Comparison of ENCODE assay signal across 31 cellular contexts in genomic region chr20:48076247-48076646, GRCh38.
"Had no signal": no experiment of that assay in that cellular context is flagged by ENCODE, and none has a peak within 500 bp of the region (broad histone marks: within the 10 kb centered on the region; RNA-seq: fewer than 3 reads in every experiment).

No MANE protein-coding gene starts in this region.

- H3K4me3 ChIP-seq: adrenal gland, body of pancreas, breast epithelium had no signal

- H3K27me3 ChIP-seq: adrenal gland, body of pancreas, brain microvascular endothelial cell, breast epithelium had no signal

- DNase-seq: activated B cell treated with CpG ODN at 0.5 μM for 24 hours; activated CD4-positive, alpha-beta memory T cell treated with anti-CD3 and anti-CD28 coated beads for 36 hours; activated CD4-positive, alpha-beta T cell treated with anti-CD3 and anti-CD28 coated beads for 4 hours; activated CD4-positive, alpha-beta T cell treated with anti-CD3 and anti-CD28 coated beads, Interleukin-2, amount 10 ng/mL, durations not matched to agents 24 days and 14 days; activated CD4-positive, alpha-beta T cell treated with anti-CD3 and anti-CD28 coated beads, Interleukin-2, amount 50 U/mL, for 1 hour; activated CD4-positive, alpha-beta T cell treated with anti-CD3 and anti-CD28 coated beads, Interleukin-2, amount 50 U/mL, for 4 hours; activated CD4-positive, CD25-positive, alpha-beta regulatory T cell treated with anti-CD3 and anti-CD28 coated beads, Interleukin-2, amount 50 U/mL, for 72 hours; activated CD8-positive, alpha-beta memory T cell treated with anti-CD3 and anti-CD28 coated beads, Interleukin-2, amount 50 U/mL, for 4 hours; activated CD8-positive, alpha-beta T cell treated with anti-CD3 and anti-CD28 coated beads for 36 hours; activated effector memory CD4-positive, alpha-beta T cell treated with anti-CD3 and anti-CD28 coated beads, Interleukin-2, amount 50 U/mL, for 16 hours; activated gamma-delta T cell treated with Interleukin-2 at 50 U/mL for 16 hours; activated naive CD4-positive, alpha-beta T cell; activated naive CD4-positive, alpha-beta T cell treated with anti-CD3 and anti-CD28 coated beads for 36 hours; activated naive CD4-positive, alpha-beta T cell treated with anti-CD3 and anti-CD28 coated beads, Interleukin-2, amount 50 U/mL, for 16 hours; activated naive CD8-positive, alpha-beta T cell treated with anti-CD3 and anti-CD28 coated beads for 36 hours; activated T-cell treated with anti-CD3 and anti-CD28 coated beads for 4 hours; activated T-cell treated with anti-CD3 and anti-CD28 coated beads, Interleukin-2, amount 50 U/mL, for 1 hour; activated T-cell treated with anti-CD3 and anti-CD28 coated beads, Interleukin-2, amount 50 U/mL, for 4 hours; activated T-cell treated with anti-CD3 and anti-CD28 coated beads, Interleukin-2, amount 50 U/mL, for 72 hours; amniotic stem cell; aorta; body of pancreas; brain microvascular endothelial cell; central memory CD4-positive, alpha-beta T cell; T-helper 2 cell; T-helper 9 cell had no signal

- H3K4me1 ChIP-seq: body of pancreas, breast epithelium had no signal

- H3K27ac ChIP-seq: adrenal gland, body of pancreas, brain microvascular endothelial cell, breast epithelium, VCaP had no signal

- ATAC-seq: activated CD8-positive, alpha-beta T cell treated with anti-CD3 and anti-CD28 coated beads for 36 hours; activated naive CD4-positive, alpha-beta T cell treated with anti-CD3 and anti-CD28 coated beads, Interleukin-2, amount 50 U/mL, for 72 hours; activated T-cell treated with anti-CD3 and anti-CD28 coated beads, Interleukin-2, amount 50 U/mL, for 4 hours; activated T-cell treated with anti-CD3 and anti-CD28 coated beads, Interleukin-2, amount 50 U/mL, for 72 hours; activated T-helper 17 cell treated with anti-CD3 and anti-CD28 coated beads, Interleukin-2, amount 50 U/mL, for 72 hours; body of pancreas had no signal

- H3K36me3 ChIP-seq: adrenal gland, brain microvascular endothelial cell, breast epithelium had no signal

- H3K9me3 ChIP-seq: adrenal gland, body of pancreas, breast epithelium had no signal
